ENCODE assay signal across 1 cellular context in the genomic region with DNA sequence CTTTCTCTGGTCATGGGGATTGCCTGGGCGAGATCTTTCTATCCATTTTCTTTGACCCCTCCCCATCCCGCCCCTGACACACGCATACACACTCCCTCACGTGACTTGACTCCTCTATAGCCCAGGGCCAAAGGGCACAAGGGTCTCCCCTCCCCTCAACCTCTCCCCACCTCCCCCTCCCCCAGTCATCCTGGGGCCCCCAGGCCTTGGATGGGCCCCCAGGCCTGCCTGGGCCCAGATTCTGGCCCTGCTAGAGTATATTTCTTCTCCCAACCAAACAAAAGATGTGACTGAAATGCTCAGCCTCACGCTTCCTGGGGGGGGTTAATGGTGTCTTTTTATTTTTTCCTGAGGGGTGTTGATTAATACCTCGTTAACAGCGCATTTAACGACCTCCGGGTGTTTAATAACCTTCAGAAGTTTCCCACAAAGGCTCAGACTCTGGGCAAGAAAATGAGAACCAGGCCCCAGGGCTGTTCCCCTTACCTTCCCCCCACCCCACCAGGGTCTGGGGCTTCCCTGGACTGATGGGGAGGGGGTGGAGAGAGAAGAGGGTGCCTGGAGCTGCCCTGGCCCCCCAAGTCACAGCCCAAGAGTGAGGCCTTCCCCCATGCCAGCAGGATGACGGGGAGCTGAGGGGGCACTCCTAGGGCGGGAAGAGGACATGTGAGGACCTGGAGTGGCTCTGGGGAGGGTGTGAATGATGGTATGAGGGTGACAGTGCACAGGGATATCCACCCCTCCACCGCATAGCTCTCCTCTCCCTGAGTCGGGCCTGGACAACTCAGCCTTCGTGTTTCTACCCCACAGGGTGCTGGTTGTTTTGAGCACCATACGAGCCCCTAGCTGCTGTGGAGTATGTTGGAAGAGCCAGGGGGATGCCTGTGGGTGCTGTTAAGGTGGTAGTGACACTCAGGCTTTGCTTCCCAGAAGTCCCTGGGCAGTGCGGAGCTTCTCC.
TF ChIP-seq lines count a peak whose summit lies in the region.

No MANE protein-coding gene starts in this region.

TF ChIP-seq in HepG2, 621 proteins besides CTCF, POLR2A, EP300 and RAD21 (continues in another document):
- no peak for TF ChIP-seq ZNF513 (CRISPR knock-in tag; conservative IDR thresholded peaks at IDR 0.05)
- peak; percentile 61 for TF ChIP-seq ZNF687 (CRISPR knock-in tag; IDR thresholded peaks at IDR 0.05)
- TF ChIP-seq ZNF574 (CRISPR knock-in tag; IDR thresholded peaks at IDR 0.05), result 0 out of 2 replicates have a peak, but pooled peaks have one; percentile 2
- peak; percentile 46; the same call in 1 of the 2 replicates for TF ChIP-seq MTA1 (CRISPR knock-in tag; IDR thresholded peaks at IDR 0.05; ENCODE audit: borderline replicate concordance)
- TF ChIP-seq ASH2L (IDR thresholded peaks at IDR 0.05; ENCODE audit: insufficient read length, low read depth, low read length), result no peak
- no peak for TF ChIP-seq NRL (CRISPR knock-in tag; IDR thresholded peaks at IDR 0.05; ENCODE audit: borderline replicate concordance)
- TF ChIP-seq, protein P1, sequence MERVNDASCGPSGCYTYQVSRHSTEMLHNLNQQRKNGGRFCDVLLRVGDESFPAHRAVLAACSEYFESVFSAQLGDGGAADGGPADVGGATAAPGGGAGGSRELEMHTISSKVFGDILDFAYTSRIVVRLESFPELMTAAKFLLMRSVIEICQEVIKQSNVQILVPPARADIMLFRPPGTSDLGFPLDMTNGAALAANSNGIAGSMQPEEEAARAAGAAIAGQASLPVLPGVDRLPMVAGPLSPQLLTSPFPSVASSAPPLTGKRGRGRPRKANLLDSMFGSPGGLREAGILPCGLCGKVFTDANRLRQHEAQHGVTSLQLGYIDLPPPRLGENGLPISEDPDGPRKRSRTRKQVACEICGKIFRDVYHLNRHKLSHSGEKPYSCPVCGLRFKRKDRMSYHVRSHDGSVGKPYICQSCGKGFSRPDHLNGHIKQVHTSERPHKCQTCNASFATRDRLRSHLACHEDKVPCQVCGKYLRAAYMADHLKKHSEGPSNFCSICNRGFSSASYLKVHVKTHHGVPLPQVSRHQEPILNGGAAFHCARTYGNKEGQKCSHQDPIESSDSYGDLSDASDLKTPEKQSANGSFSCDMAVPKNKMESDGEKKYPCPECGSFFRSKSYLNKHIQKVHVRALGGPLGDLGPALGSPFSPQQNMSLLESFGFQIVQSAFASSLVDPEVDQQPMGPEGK (CRISPR knock-in tag; IDR thresholded peaks at IDR 0.05), result peak; percentile 75
- TF ChIP-seq, protein P2, sequence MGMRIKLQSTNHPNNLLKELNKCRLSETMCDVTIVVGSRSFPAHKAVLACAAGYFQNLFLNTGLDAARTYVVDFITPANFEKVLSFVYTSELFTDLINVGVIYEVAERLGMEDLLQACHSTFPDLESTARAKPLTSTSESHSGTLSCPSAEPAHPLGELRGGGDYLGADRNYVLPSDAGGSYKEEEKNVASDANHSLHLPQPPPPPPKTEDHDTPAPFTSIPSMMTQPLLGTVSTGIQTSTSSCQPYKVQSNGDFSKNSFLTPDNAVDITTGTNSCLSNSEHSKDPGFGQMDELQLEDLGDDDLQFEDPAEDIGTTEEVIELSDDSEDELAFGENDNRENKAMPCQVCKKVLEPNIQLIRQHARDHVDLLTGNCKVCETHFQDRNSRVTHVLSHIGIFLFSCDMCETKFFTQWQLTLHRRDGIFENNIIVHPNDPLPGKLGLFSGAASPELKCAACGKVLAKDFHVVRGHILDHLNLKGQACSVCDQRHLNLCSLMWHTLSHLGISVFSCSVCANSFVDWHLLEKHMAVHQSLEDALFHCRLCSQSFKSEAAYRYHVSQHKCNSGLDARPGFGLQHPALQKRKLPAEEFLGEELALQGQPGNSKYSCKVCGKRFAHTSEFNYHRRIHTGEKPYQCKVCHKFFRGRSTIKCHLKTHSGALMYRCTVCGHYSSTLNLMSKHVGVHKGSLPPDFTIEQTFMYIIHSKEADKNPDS (CRISPR knock-in tag; IDR thresholded peaks at IDR 0.05), result no peak
- TF ChIP-seq TBX2 (CRISPR knock-in tag; IDR thresholded peaks at IDR 0.05; ENCODE audit: borderline replicate concordance), result 0 out of 2 replicates have a peak, but pooled peaks have one; percentile 31
- TF ChIP-seq ARID5B (CRISPR knock-in tag; IDR thresholded peaks at IDR 0.05), result no peak
- TF ChIP-seq ZNF768 (CRISPR knock-in tag; IDR thresholded peaks at IDR 0.05), result no peak
- no peak for TF ChIP-seq SOX5 (CRISPR knock-in tag; IDR thresholded peaks at IDR 0.05; ENCODE audit: borderline replicate concordance)
- TF ChIP-seq, protein P3, sequence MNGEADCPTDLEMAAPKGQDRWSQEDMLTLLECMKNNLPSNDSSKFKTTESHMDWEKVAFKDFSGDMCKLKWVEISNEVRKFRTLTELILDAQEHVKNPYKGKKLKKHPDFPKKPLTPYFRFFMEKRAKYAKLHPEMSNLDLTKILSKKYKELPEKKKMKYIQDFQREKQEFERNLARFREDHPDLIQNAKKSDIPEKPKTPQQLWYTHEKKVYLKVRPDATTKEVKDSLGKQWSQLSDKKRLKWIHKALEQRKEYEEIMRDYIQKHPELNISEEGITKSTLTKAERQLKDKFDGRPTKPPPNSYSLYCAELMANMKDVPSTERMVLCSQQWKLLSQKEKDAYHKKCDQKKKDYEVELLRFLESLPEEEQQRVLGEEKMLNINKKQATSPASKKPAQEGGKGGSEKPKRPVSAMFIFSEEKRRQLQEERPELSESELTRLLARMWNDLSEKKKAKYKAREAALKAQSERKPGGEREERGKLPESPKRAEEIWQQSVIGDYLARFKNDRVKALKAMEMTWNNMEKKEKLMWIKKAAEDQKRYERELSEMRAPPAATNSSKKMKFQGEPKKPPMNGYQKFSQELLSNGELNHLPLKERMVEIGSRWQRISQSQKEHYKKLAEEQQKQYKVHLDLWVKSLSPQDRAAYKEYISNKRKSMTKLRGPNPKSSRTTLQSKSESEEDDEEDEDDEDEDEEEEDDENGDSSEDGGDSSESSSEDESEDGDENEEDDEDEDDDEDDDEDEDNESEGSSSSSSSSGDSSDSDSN (CRISPR knock-in tag; IDR thresholded peaks at IDR 0.05), result 0 out of 2 replicates have a peak, but pooled peaks have one; percentile 19
- peak; percentile 24; the same call in 1 of the 2 replicates for TF ChIP-seq TBX3 (IDR thresholded peaks at IDR 0.05; ENCODE audit: borderline replicate concordance)
- TF ChIP-seq SRSF4 (IDR thresholded peaks at IDR 0.05; ENCODE audit: low read depth, low read length, poor library complexity, severe bottlenecking), result no peak
- no peak for TF ChIP-seq ZNF747 (CRISPR knock-in tag; IDR thresholded peaks at IDR 0.05; ENCODE audit: borderline replicate concordance)
- no peak for TF ChIP-seq POGZ (CRISPR knock-in tag; IDR thresholded peaks at IDR 0.05)
- TF ChIP-seq MED1 (CRISPR knock-in tag; IDR thresholded peaks at IDR 0.05), result no peak
- peak; percentile 31; the same call in 1 of the 2 replicates for TF ChIP-seq NR2F6 (IDR thresholded peaks at IDR 0.05)
- no peak for TF ChIP-seq NR2F6 (CRISPR knock-in tag; IDR thresholded peaks at IDR 0.05)
- TF ChIP-seq ZNF280B (CRISPR knock-in tag; IDR thresholded peaks at IDR 0.05; ENCODE audit: borderline replicate concordance), result peak; percentile 26; the same call in 1 of the 2 replicates
- peak; percentile 51 for TF ChIP-seq SRSF1 (optimal IDR thresholded peaks at IDR 0.05; ENCODE audit: low read depth, low read length)
- TF ChIP-seq NCOA1 (CRISPR knock-in tag; IDR thresholded peaks at IDR 0.05), result no peak
- TF ChIP-seq HNRNPK (IDR thresholded peaks at IDR 0.05; ENCODE audit: low read depth, low read length, poor library complexity, severe bottlenecking), result no peak
- no peak for TF ChIP-seq GABPA (IDR thresholded peaks at IDR 0.05; ENCODE audit: low read depth, low read length)
- TF ChIP-seq GABPA (CRISPR knock-in tag; IDR thresholded peaks at IDR 0.05; ENCODE audit: low read depth), result no peak
